ENCODE assay signal across 3 cellular contexts in genomic region chr16:49977427-49977826, GRCh38.
"Had no signal": no experiment of that assay in that cellular context is flagged by ENCODE, and none has a peak within 500 bp of the region (broad histone marks: within the 10 kb centered on the region; RNA-seq: fewer than 3 reads in every experiment).

No MANE protein-coding gene starts in this region.

- DNase-seq: GDM1, GF-D8 had no signal

- ATAC-seq: GM12878 had no signal

- H3K4me3 ChIP-seq: GM12878 had no signal
